In genomic region chr12:108198043-108198442, GRCh38 we compare ENCODE assay signal across 1 cellular context.
A peak's percentile ranks its signal among the peaks of the same experiment; 100 is the strongest.
TF ChIP-seq lines count a peak whose summit lies in the region.

No MANE protein-coding gene starts in this region.

TF ChIP-seq in Ishikawa, 13 proteins besides CTCF, POLR2A, EP300 and RAD21 (continued from another document):
- TF ChIP-seq REST (IDR thresholded peaks at IDR 0.05; ENCODE audit: low read depth), result peak; percentile 85
